Comparison of ENCODE assay signal across 27 cellular contexts in genomic region chr17:27982688-27983087, GRCh38.
"Had no signal": no experiment of that assay in that cellular context is flagged by ENCODE, and none has a peak within 500 bp of the region (broad histone marks: within the 10 kb centered on the region; RNA-seq: fewer than 3 reads in every experiment).

No MANE protein-coding gene starts in this region.

- ATAC-seq: foreskin keratinocyte; gastroesophageal sphincter; heart left ventricle; left cardiac atrium; left lung; naive thymus-derived CD4-positive, alpha-beta T cell; sciatic nerve; stimulated activated effector memory CD8-positive, alpha-beta T cell treated with anti-CD3 and anti-CD28 coated beads, Interleukin-12 subunit alpha, Interleukin-12 subunit beta, amount 100 ng/mL, for 72 hours; stimulated activated naive CD8-positive, alpha-beta T cell treated with anti-CD3 and anti-CD28 coated beads, Interleukin-15, Interleukin-2, amounts not matched to agents 100 U/mL and 50 U/mL, for 24 hours; upper lobe of right lung had no signal

- H3K9me3 ChIP-seq: esophagus muscularis mucosa, gastroesophageal sphincter, heart left ventricle, left lung, prostate gland, right atrium auricular region, testis, tibial nerve, upper lobe of right lung, uterus had no signal

- H3K4me3 ChIP-seq: dorsolateral prefrontal cortex, esophagus muscularis mucosa, gastroesophageal sphincter, heart left ventricle, left lung, neural progenitor cell, prostate gland, right atrium auricular region, testis, tibial nerve, upper lobe of right lung, uterus had no signal

- H3K27me3 ChIP-seq: dorsolateral prefrontal cortex, foreskin keratinocyte, neural progenitor cell, right atrium auricular region, testis, tibial nerve, upper lobe of right lung, uterus had no signal

- H3K4me3 Mint-ChIP-seq: naive thymus-derived CD4-positive, alpha-beta T cell; nephron; neural progenitor cell; stimulated activated effector memory CD8-positive, alpha-beta T cell treated with anti-CD3 and anti-CD28 coated beads, Interleukin-12 subunit alpha, Interleukin-12 subunit beta, amount 100 ng/mL, for 72 hours had no signal

- H3K9ac ChIP-seq: neural progenitor cell had no signal

- H3K4me2 ChIP-seq: neural progenitor cell had no signal

- H3K36me3 ChIP-seq: esophagus muscularis mucosa, gastroesophageal sphincter, heart left ventricle, left lung, neural progenitor cell, prostate gland, right atrium auricular region, tibial nerve, upper lobe of right lung, uterus had no signal

- H3K4me1 ChIP-seq: gastroesophageal sphincter, neural progenitor cell, prostate gland, upper lobe of right lung, uterus had no signal

- H3K9me3 Mint-ChIP-seq: naive thymus-derived CD4-positive, alpha-beta T cell; nephron; neural progenitor cell; stimulated activated effector memory CD8-positive, alpha-beta T cell treated with anti-CD3 and anti-CD28 coated beads, Interleukin-12 subunit alpha, Interleukin-12 subunit beta, amount 100 ng/mL, for 72 hours had no signal

- DNase-seq: dorsolateral prefrontal cortex; effector CD4-positive, alpha-beta T cell; foreskin keratinocyte; heart left ventricle; hippocampal formation; left cardiac atrium; left lung; mesenchymal stem cell; midbrain; naive thymus-derived CD4-positive, alpha-beta T cell; stimulated activated CD4-positive, alpha-beta T cell treated with anti-CD3 and anti-CD28 coated beads, Interleukin-2, amount 100 ng/mL, for 24 hours; stimulated activated CD4-positive, alpha-beta T cell treated with anti-CD3 and anti-CD28 coated beads, Interleukin-4, amount 100 ng/mL, for 24 hours; stimulated activated naive CD8-positive, alpha-beta T cell treated with anti-CD3 and anti-CD28 coated beads, Interleukin-15, Interleukin-2, amounts not matched to agents 100 U/mL and 50 U/mL, for 24 hours; substantia nigra; testis; upper lobe of right lung; uterus had no signal

- H3K27ac ChIP-seq: dorsolateral prefrontal cortex, epithelial cell of prostate, esophagus muscularis mucosa, foreskin keratinocyte, gastroesophageal sphincter, heart left ventricle, left lung, neural progenitor cell, prostate gland, right atrium auricular region, testis, upper lobe of right lung, uterus had no signal

- H3K27ac Mint-ChIP-seq: naive thymus-derived CD4-positive, alpha-beta T cell; nephron; neural progenitor cell; stimulated activated effector memory CD8-positive, alpha-beta T cell treated with anti-CD3 and anti-CD28 coated beads, Interleukin-12 subunit alpha, Interleukin-12 subunit beta, amount 100 ng/mL, for 72 hours had no signal

- H2AFZ ChIP-seq: neural progenitor cell had no signal

- H3K36me3 Mint-ChIP-seq: naive thymus-derived CD4-positive, alpha-beta T cell; neural progenitor cell; stimulated activated effector memory CD8-positive, alpha-beta T cell treated with anti-CD3 and anti-CD28 coated beads, Interleukin-12 subunit alpha, Interleukin-12 subunit beta, amount 100 ng/mL, for 72 hours had no signal

- H3K4me1 Mint-ChIP-seq: nephron had no signal
